In genomic region chr7:81367335-81367801, GRCh38 we compare ENCODE assay signal across 11 cellular contexts.
A peak's percentile ranks its signal among the peaks of the same experiment; 100 is the strongest.
DNase-seq lines count a peak whose midpoint lies in the region; ATAC-seq and TF ChIP-seq lines count a peak whose summit lies in the region.
"Had no signal": no experiment of that assay in that cellular context is flagged by ENCODE, and none has a peak within 500 bp of the region (broad histone marks: within the 10 kb centered on the region; RNA-seq: fewer than 3 reads in every experiment).

No MANE protein-coding gene starts in this region.

- BruUV-seq in A673 (replicated peaks; lab: Mats Ljungman, UMichigan) = no TSS peak

- H2BK120ac ChIP-seq in mesenchymal stem cell (ENCODE audit: low read depth, low read length) = no peak overlapping the region

- H3K14ac ChIP-seq in mesenchymal stem cell (ENCODE audit: low read length in 2 of 2) = no peak overlapping the region

- H3K4me1 ChIP-seq in A673 (ENCODE audit: insufficient read depth, low read length, poor library complexity, severe bottlenecking) = no peaks in the 10 kb centered on the region
- no peaks in the 10 kb centered on the region for H3K4me1 ChIP-seq in mesenchymal stem cell (ENCODE audit: control insufficient read depth, insufficient read depth, low read depth, low read length)
- H3K4me1 ChIP-seq in left lung = no peaks in the 10 kb centered on the region
- H3K4me1 ChIP-seq: spleen had no signal

- no peak overlapping the region for H3K23ac ChIP-seq in mesenchymal stem cell (ENCODE audit: low read length in 2 of 2)

- H2AK5ac ChIP-seq in mesenchymal stem cell (ENCODE audit: low read length, severe bottlenecking) = no peak overlapping the region

- no peak overlapping the region for H3K27ac ChIP-seq in A673 (ENCODE audit: low read depth, low read length, poor library complexity, severe bottlenecking)
- no peak overlapping the region for H3K27ac ChIP-seq in mesenchymal stem cell (ENCODE audit: low read length, poor library complexity, severe bottlenecking)
- no peak overlapping the region for H3K27ac ChIP-seq in left lung
- H3K27ac ChIP-seq: spleen had no signal

- DNase-seq in A673 (ENCODE audit: low spot score) = peak; percentile 8
- peak; percentile 47 for DNase-seq in HT1080 (ENCODE audit: low read depth)
- DNase-seq in dedifferentiated amniotic fluid mesenchymal stem cell (ENCODE audit: extremely low spot score) = peak; percentile 65
- DNase-seq in mesenchymal stem cell = peak; percentile 6
- DNase-seq in SKM-1 treated with dmso at 0.1 percent for 144 hours (lab: John Stamatoyannopoulos, UW; ENCODE audit: unreplicated experiment) = no peak
- no peak for DNase-seq in left lung
- no peak for DNase-seq in NCI-H526 treated with DMSO at 0.1 percent for 48 hours (lab: John Stamatoyannopoulos, UW)
- DNase-seq: activated naive CD8-positive, alpha-beta T cell treated with anti-CD3 and anti-CD28 coated beads, Interleukin-2, amount 50 U/mL, for 24 hours; effector CD4-positive, alpha-beta T cell; spleen had no signal

- no peak overlapping the region for H3K4me2 ChIP-seq in mesenchymal stem cell (ENCODE audit: low read length, poor library complexity, severe bottlenecking)

- H3K9ac ChIP-seq in mesenchymal stem cell (ENCODE audit: low read length) = peak overlapping the region; percentile 74

- H4K8ac ChIP-seq in mesenchymal stem cell (ENCODE audit: low read length) = no peak overlapping the region

- ATAC-seq in GM19395 (IDR thresholded peaks at IDR 0.05; ENCODE audit: unreplicated experiment) (no peak), left lung (no peak)
- ATAC-seq: activated naive CD8-positive, alpha-beta T cell treated with anti-CD3 and anti-CD28 coated beads, Interleukin-2, amount 50 U/mL, for 24 hours had no signal

- H3K36me3 ChIP-seq in A673 (ENCODE audit: insufficient read depth, low read length, poor library complexity, severe bottlenecking) = no peaks in the 10 kb centered on the region
- H3K36me3 ChIP-seq in mesenchymal stem cell (ENCODE audit: control insufficient read depth in 1 of 2, insufficient read depth in 2 of 2, low read depth in 1 of 2, low read length in 2 of 2) = no peaks in the 10 kb centered on the region
- H3K36me3 ChIP-seq in left lung = no peaks in the 10 kb centered on the region
- H3K36me3 ChIP-seq: spleen had no signal

- no peak overlapping the region for H2AFZ ChIP-seq in mesenchymal stem cell (ENCODE audit: low read depth, low read length)

- 97% methylated on average over 3 of the region's 3 CpGs for whole genome bisulfite sequencing in mesenchymal stem cell

- no peak overlapping the region for H2BK12ac ChIP-seq in mesenchymal stem cell (ENCODE audit: low read length in 2 of 2)

- H4K91ac ChIP-seq in mesenchymal stem cell (ENCODE audit: low read length) = no peak overlapping the region

- H2BK15ac ChIP-seq in mesenchymal stem cell (ENCODE audit: low read depth, poor library complexity, severe bottlenecking) = no peak overlapping the region

- H3K4ac ChIP-seq in mesenchymal stem cell (ENCODE audit: low read depth in 1 of 2, low read length in 2 of 2) = no peak overlapping the region

- H3K4me3 ChIP-seq in A673 (ENCODE audit: low read depth, low read length, poor library complexity, severe bottlenecking) (no peak overlapping the region), mesenchymal stem cell (ENCODE audit: insufficient read depth in 1 of 2, low read depth in 1 of 2, low read length in 2 of 2) (no peak overlapping the region), left lung (no peak overlapping the region)
- H3K4me3 ChIP-seq: spleen had no signal

- H3K9me3 ChIP-seq in A673 (ENCODE audit: low read depth, low read length, poor library complexity, severe bottlenecking) (no peaks in the 10 kb centered on the region), mesenchymal stem cell (ENCODE audit: control insufficient read depth, low read length) (no peaks in the 10 kb centered on the region), left lung (no peaks in the 10 kb centered on the region)
- H3K9me3 ChIP-seq: spleen had no signal

- no peaks in the 10 kb centered on the region for H3K79me1 ChIP-seq in mesenchymal stem cell (replicated peaks; ENCODE audit: low read length, poor library complexity, severe bottlenecking)

- POLR2A ChIA-PET in A673 (lab: Charles Lee; ENCODE audit: low non-redundant PET) = no interaction called here

- H2BK5ac ChIP-seq in mesenchymal stem cell (ENCODE audit: low read depth, low read length, poor library complexity, severe bottlenecking) = no peak overlapping the region

- H3K27me3 ChIP-seq in A673 (replicated peaks; ENCODE audit: insufficient read depth, low read depth, low read length, poor library complexity) = no peaks in the 10 kb centered on the region
- no peaks in the 10 kb centered on the region for H3K27me3 ChIP-seq in mesenchymal stem cell (ENCODE audit: control insufficient read depth in 1 of 2, insufficient read depth in 1 of 2, low read length in 2 of 2)
- H3K27me3 ChIP-seq in left lung = no peaks in the 10 kb centered on the region
- H3K27me3 ChIP-seq: spleen had no signal

- no peak overlapping the region for H3K18ac ChIP-seq in mesenchymal stem cell (ENCODE audit: low read depth in 1 of 2, low read length in 2 of 2)

- CTCF ChIA-PET in A673 (lab: Charles Lee) = no interaction called here

- intact Hi-C loops in A673 (cut with micrococcal nuclease; ENCODE audit: unreplicated experiment) (no loop called here), left lung (cut with DNase I) (no loop called here)

- TF ChIP-seq CTCF in A673 (conservative IDR thresholded peaks at IDR 0.05; ENCODE audit: low read depth, low read length) (no peak), left lung (IDR thresholded peaks at IDR 0.05) (no peak)

Comparison
In these comparisons a context has a peak if more than half of its experiments do, and no peak if none do; other contexts are left out.
1. DNase-seq: peak in A673 (single experiment), HT1080 (single experiment), dedifferentiated amniotic fluid mesenchymal stem cell (single experiment) and mesenchymal stem cell (single experiment); none in SKM-1 treated with dmso at 0.1 percent for 144 hours (single experiment), left lung (0 of 2) and NCI-H526 treated with DMSO at 0.1 percent for 48 hours (single experiment).